In genomic region chr3:99955773-99956562, GRCh38 we compare ENCODE assay signal across 26 cellular contexts.
"Had no signal": no experiment of that assay in that cellular context is flagged by ENCODE, and none has a peak within 500 bp of the region (broad histone marks: within the 10 kb centered on the region; RNA-seq: fewer than 3 reads in every experiment).

No MANE protein-coding gene starts in this region.

- H3K27ac Mint-ChIP-seq: activated CD4-positive, alpha-beta memory T cell treated with anti-CD3 and anti-CD28 coated beads for 36 hours; activated naive CD8-positive, alpha-beta T cell treated with anti-CD3 and anti-CD28 coated beads for 36 hours; effector memory CD8-positive, alpha-beta T cell; natural killer cell; stimulated activated memory B cell treated with anti-CD40 and anti-IgM and Interleukin-4, amounts not matched to agents 10 μg/mL and 1 μg/mL and 100 μg/mL, for 72 hours; T-helper 1 cell treated with Interleukin-12 subunit alpha and Interleukin-12 subunit beta and Interleukin-4 antibody, amounts not matched to agents 30 μg/mL and 1 μg/mL, for 36 hours had no signal

- H3K9me3 Mint-ChIP-seq: activated CD4-positive, alpha-beta memory T cell treated with anti-CD3 and anti-CD28 coated beads for 36 hours; activated naive CD8-positive, alpha-beta T cell treated with anti-CD3 and anti-CD28 coated beads for 36 hours; effector memory CD8-positive, alpha-beta T cell; natural killer cell; stimulated activated memory B cell treated with anti-CD40 and anti-IgM and Interleukin-4, amounts not matched to agents 10 μg/mL and 1 μg/mL and 100 μg/mL, for 72 hours; T-helper 1 cell treated with Interleukin-12 subunit alpha and Interleukin-12 subunit beta and Interleukin-4 antibody, amounts not matched to agents 30 μg/mL and 1 μg/mL, for 36 hours had no signal

- H3K9me3 ChIP-seq: colonic mucosa, prostate gland, transverse colon, vagina had no signal

- H3K4me3 Mint-ChIP-seq: activated CD4-positive, alpha-beta memory T cell treated with anti-CD3 and anti-CD28 coated beads for 36 hours; activated naive CD8-positive, alpha-beta T cell treated with anti-CD3 and anti-CD28 coated beads for 36 hours; effector memory CD8-positive, alpha-beta T cell; natural killer cell; stimulated activated memory B cell treated with anti-CD40 and anti-IgM and Interleukin-4, amounts not matched to agents 10 μg/mL and 1 μg/mL and 100 μg/mL, for 72 hours; T-helper 1 cell treated with Interleukin-12 subunit alpha and Interleukin-12 subunit beta and Interleukin-4 antibody, amounts not matched to agents 30 μg/mL and 1 μg/mL, for 36 hours had no signal

- DNase-seq: activated CD4-positive, alpha-beta memory T cell treated with anti-CD3 and anti-CD28 coated beads for 36 hours; activated CD4-positive, alpha-beta T cell treated with anti-CD3 and anti-CD28 coated beads for 4 hours; activated CD4-positive, CD25-positive, alpha-beta regulatory T cell; activated naive CD4-positive, alpha-beta T cell treated with Interleukin-2 at 50 U/mL for 16 hours; activated naive CD8-positive, alpha-beta T cell treated with anti-CD3 and anti-CD28 coated beads for 36 hours; activated T-cell treated with anti-CD3 and anti-CD28 coated beads, Interleukin-2, amount 50 U/mL, for 48 hours; colonic mucosa; dorsolateral prefrontal cortex; effector memory CD8-positive, alpha-beta T cell; foreskin melanocyte; mammary epithelial cell; midbrain; natural killer cell; right cardiac atrium; stimulated activated CD4-positive, alpha-beta T cell treated with anti-CD3 and anti-CD28 coated beads, Interleukin-1b, Interleukin-23, amount 100 ng/mL, for 48 hours; T1000; transverse colon had no signal

- H3K4me1 Mint-ChIP-seq: natural killer cell had no signal

- ATAC-seq: effector memory CD8-positive, alpha-beta T cell; esophagus mucosa; natural killer cell; right cardiac atrium; stimulated activated memory B cell treated with anti-CD40 and anti-IgM and Interleukin-4, amounts not matched to agents 10 μg/mL and 1 μg/mL and 100 μg/mL, for 72 hours had no signal

- H3K27ac ChIP-seq: colonic mucosa, dorsolateral prefrontal cortex, prostate gland, transverse colon, vagina had no signal

- FAIRE-seq: bronchial epithelial cell, endothelial cell of umbilical vein, islet of Langerhans had no signal

- H3K27me3 Mint-ChIP-seq: activated CD4-positive, alpha-beta memory T cell treated with anti-CD3 and anti-CD28 coated beads for 36 hours; activated naive CD8-positive, alpha-beta T cell treated with anti-CD3 and anti-CD28 coated beads for 36 hours; effector memory CD8-positive, alpha-beta T cell; stimulated activated memory B cell treated with anti-CD40 and anti-IgM and Interleukin-4, amounts not matched to agents 10 μg/mL and 1 μg/mL and 100 μg/mL, for 72 hours had no signal

- H3K4me3 ChIP-seq: colonic mucosa, dorsolateral prefrontal cortex, prostate gland, skin epidermis, transverse colon, vagina had no signal

- H3K4me1 ChIP-seq: colonic mucosa, prostate gland had no signal

- H3K27me3 ChIP-seq: colonic mucosa, dorsolateral prefrontal cortex, transverse colon, vagina had no signal

- H3K36me3 ChIP-seq: colonic mucosa, prostate gland, transverse colon, vagina had no signal

- H3K36me3 Mint-ChIP-seq: activated CD4-positive, alpha-beta memory T cell treated with anti-CD3 and anti-CD28 coated beads for 36 hours; natural killer cell had no signal
